Comparison of ENCODE assay signal across 6 cellular contexts in the genomic region with DNA sequence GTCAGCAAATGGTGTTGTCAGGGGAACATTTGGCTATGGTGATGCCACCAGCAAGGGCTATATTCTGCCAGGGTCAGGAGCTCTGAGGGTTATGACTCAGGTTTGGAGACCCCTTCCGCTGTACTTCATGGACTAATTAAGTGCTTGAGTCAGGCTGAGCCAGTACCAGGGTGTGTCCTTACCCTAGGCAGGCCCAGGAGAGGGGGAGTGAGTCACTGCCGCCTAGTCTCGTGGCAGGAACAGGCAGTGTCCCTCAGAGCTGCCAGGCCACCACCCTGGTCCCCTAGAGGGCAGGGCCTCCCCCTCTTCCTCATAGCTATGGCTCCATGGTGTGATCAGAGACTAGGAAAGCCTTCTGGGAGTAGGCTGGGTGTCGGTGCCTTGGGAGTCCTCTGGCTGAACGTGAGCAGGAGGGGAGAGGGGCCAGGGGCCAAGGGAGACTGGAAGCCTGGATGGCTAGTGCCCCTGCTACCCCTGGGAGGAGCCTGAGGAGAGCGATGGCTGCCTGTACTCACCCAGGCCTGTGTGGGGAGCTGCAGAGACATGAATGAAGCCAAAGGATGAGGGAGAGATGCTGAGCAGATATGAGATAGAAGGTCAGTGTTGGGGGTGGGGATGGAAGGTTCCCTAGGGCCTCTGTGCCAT. TPM values are rescaled to one million over a fixed set of nuclear protein-coding genes. Genes with fewer than 3 reads are reported as not detected.
A peak's percentile ranks its signal among the peaks of the same experiment; 100 is the strongest.
DNase-seq lines count a peak whose midpoint lies in the region; ATAC-seq and TF ChIP-seq lines count a peak whose summit lies in the region.

No MANE protein-coding gene starts in this region.

- CTCF ChIA-PET in PC-9 (lab: Charles Lee), result interaction anchor here (0.5 to 1.7 kb wide), 6 partner anchors 10 to 758 kb away, joined by 3 to 7 read pairs (median 3); a partner anchor contains a TSS

- peaks cover 83% of the 10 kb centered on the region for H3K79me2 ChIP-seq in PC-9 (ENCODE audit: low read depth)

- H3K9me3 ChIP-seq in PC-9 (ENCODE audit: insufficient read depth, low read depth) (no peaks in the 10 kb centered on the region), gastroesophageal sphincter (no peaks in the 10 kb centered on the region), upper lobe of right lung (no peaks in the 10 kb centered on the region)

- H3K9me2 ChIP-seq in PC-9 (ENCODE audit: insufficient read depth), result no peaks in the 10 kb centered on the region

- H3K36me3 ChIP-seq in PC-9 (ENCODE audit: low read depth) (no peaks in the 10 kb centered on the region), gastroesophageal sphincter (peaks cover 0 to 6% of the 10 kb centered on the region in 2 donors), upper lobe of right lung (no peaks in the 10 kb centered on the region)

- H4K20me1 ChIP-seq in PC-9 (ENCODE audit: insufficient read depth), result no peaks in the 10 kb centered on the region

- POLR2A ChIA-PET in PC-9 (lab: Charles Lee; ENCODE audit: unreplicated experiment), result interaction anchor here (0.5 kb wide), 3 partner anchors 303 to 735 kb away, joined by 7 to 9 read pairs (median 8); a partner anchor contains a TSS

- ATAC-seq in gastroesophageal sphincter (peak; percentile 50), upper lobe of right lung (peak; percentile 92), GM21529 (IDR thresholded peaks at IDR 0.05; ENCODE audit: unreplicated experiment) (no peak), HG02973 (IDR thresholded peaks at IDR 0.05; ENCODE audit: unreplicated experiment) (no peak)

- H3K4me1 ChIP-seq in PC-9 (replicated peaks; ENCODE audit: insufficient read depth) (peaks cover 83% of the 10 kb centered on the region), gastroesophageal sphincter (peaks cover 0 to 63% (median 0%) of the 10 kb centered on the region in 3 donors), upper lobe of right lung (peaks cover 33% of the 10 kb centered on the region)

- no peak overlapping the region for H2AFZ ChIP-seq in PC-9

- H3K27ac ChIP-seq in PC-9, result peak overlapping the region; percentile 73
- H3K27ac ChIP-seq in gastroesophageal sphincter, result no peak overlapping the region
- no peak overlapping the region for H3K27ac ChIP-seq in upper lobe of right lung

- TF ChIP-seq CTCF in GM12874 (IDR thresholded peaks at IDR 0.05; ENCODE audit: insufficient read depth, low read depth, low read length) (peak; percentile 36; the same call in 1 of the 2 replicates), PC-9 (conservative IDR thresholded peaks at IDR 0.05) (peak; percentile 64), gastroesophageal sphincter (IDR thresholded peaks at IDR 0.05) (no peak), upper lobe of right lung (IDR thresholded peaks at IDR 0.05) (no peak)

- BruUV-seq in PC-9 (replicated peaks; lab: Mats Ljungman, UMichigan), result no TSS peak

- H3F3A ChIP-seq in PC-9 (ENCODE audit: insufficient read depth, low read depth), result peaks cover 34% of the 10 kb centered on the region

- no peak for TF ChIP-seq POLR2A in gastroesophageal sphincter (IDR thresholded peaks at IDR 0.05)

- H3K27me3 ChIP-seq in PC-9 (ENCODE audit: insufficient read depth, low read depth) (no peaks in the 10 kb centered on the region), gastroesophageal sphincter (no peaks in the 10 kb centered on the region), upper lobe of right lung (no peaks in the 10 kb centered on the region)

- intact Hi-C loops in PC-9 (cut with micrococcal nuclease; ENCODE audit: unreplicated experiment), result loop anchor here (1.0 to 2.0 kb wide), 2 partner anchors 25 to 43 kb away; no protein-coding TSS in a partner anchor
- intact Hi-C loops in upper lobe of right lung (cut with DNase I), result no loop called here

- peak; percentile 83 to 96 for DNase-seq in PC-9
- DNase-seq in upper lobe of right lung, result peak; percentile 86

- WGBS in gastroesophageal sphincter (ENCODE audit: low coverage in 1 of 2), 2 donors, result 50 to 80% methylated on average over 1 to 2 of the region's 6 CpGs

- H3K4me3 ChIP-seq in PC-9 (peak overlapping the region; percentile 19; the same call in 1 of the 2 replicates), gastroesophageal sphincter (no peak overlapping the region), upper lobe of right lung (no peak overlapping the region)

- peak overlapping the region; percentile 65 for H3K4me2 ChIP-seq in PC-9

- no peak for TF ChIP-seq EP300 in gastroesophageal sphincter (IDR thresholded peaks at IDR 0.05)

RNA-seq across cellular contexts. Expression of a gene that starts 10.6 kb away (rescaled TPM):
- total RNA-seq in PC-9 (2021) (88.2 and 99.5 TPM in 2 replicates), gastroesophageal sphincter (10 to 100 TPM; 18.7 to 30.2 (median 22.4) TPM), upper lobe of right lung (60.8 TPM)

RNA-seq across cellular contexts. Expression of a gene that starts 16.0 kb away (rescaled TPM):
- 2.7 and 3.2 TPM in 2 replicates for total RNA-seq in PC-9 (2021)
- total RNA-seq in gastroesophageal sphincter, result 1 to 10 TPM in 3 of 4 donors, under 1 TPM in 1; 0.99 to 9.3 (median 3.6) TPM
- 71.6 TPM for total RNA-seq in upper lobe of right lung

RNA-seq across cellular contexts. Expression of a gene that starts 47.2 kb away (rescaled TPM):
- 15.2 and 16.9 TPM in 2 replicates for total RNA-seq in PC-9 (2021)
- 10 to 100 TPM in 1 of 4 donors, 1 to 10 TPM in 3; 5.5 to 10.0 (median 8.7) TPM for total RNA-seq in gastroesophageal sphincter
- total RNA-seq in upper lobe of right lung, result 2.7 TPM

RNA-seq across cellular contexts. Expression of a gene that starts 58.2 kb away (rescaled TPM):
- total RNA-seq in PC-9 (2021) (20.6 and 24.2 TPM in 2 replicates), gastroesophageal sphincter (10 to 100 TPM in 3 of 4 donors, 1 to 10 TPM in 1; 6.4 to 11.7 (median 11.4) TPM), upper lobe of right lung (28.3 TPM)

RNA-seq across cellular contexts. Expression of a gene that starts 60.0 kb away (rescaled TPM):
- total RNA-seq in PC-9 (2021) (7.4 and 7.5 TPM in 2 replicates), gastroesophageal sphincter (10 to 100 TPM in 3 of 4 donors, 1 to 10 TPM in 1; 9.7 to 42.8 (median 25.3) TPM), upper lobe of right lung (6.9 TPM)

Comparison
In these comparisons a context has a peak if more than half of its experiments do, and no peak if none do; other contexts are left out.
1. CTCF ChIP-seq: peak in GM12874 (single experiment) and PC-9 (single experiment); none in gastroesophageal sphincter (0 of 4) and upper lobe of right lung (single experiment).
2. ATAC-seq: peak in gastroesophageal sphincter (single experiment) and upper lobe of right lung (single experiment); none in GM21529 (single experiment) and HG02973 (single experiment).